Comparison of ENCODE assay signal across 9 cellular contexts in the genomic region with DNA sequence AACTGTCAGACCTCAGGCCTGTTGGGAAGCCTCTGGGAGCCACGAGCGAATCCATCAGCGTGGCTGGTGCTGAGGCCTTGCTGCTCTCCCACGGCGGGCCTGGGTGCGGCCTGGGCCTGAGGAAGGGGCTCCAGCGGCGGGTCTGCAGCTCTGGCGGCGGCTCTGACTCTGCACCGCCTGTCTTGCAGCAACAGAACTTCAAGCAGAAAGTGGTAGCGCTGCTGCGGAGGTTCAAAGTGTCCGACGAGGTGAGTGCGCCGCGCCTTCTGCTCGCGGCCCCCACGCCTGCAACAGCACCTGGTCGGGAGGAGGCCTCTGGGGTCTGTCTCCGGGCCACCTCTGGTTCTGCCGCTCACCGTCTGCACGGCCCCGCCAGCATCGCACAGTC.
"Had no signal": no experiment of that assay in that cellular context is flagged by ENCODE, and none has a peak within 500 bp of the region (broad histone marks: within the 10 kb centered on the region; RNA-seq: fewer than 3 reads in every experiment).

No MANE protein-coding gene starts in this region.

- H3K4me3 ChIP-seq: GM23248, GM23338, HAP-1 had no signal

- DNase-seq: GM23248, GOT3, H7, H9, HCEC 1CT, HFFc6 had no signal

- H3K27ac ChIP-seq: GM23248 had no signal

- H3K36me3 ChIP-seq: HAP-1 had no signal

- H3K9me3 Mint-ChIP-seq: HFFc6 had no signal

- H3K4me1 Mint-ChIP-seq: GM23338, H9 had no signal

- H3K9me3 ChIP-seq: HAP-1 had no signal

- H3K4me1 ChIP-seq: HAP-1 had no signal

- H3K27ac Mint-ChIP-seq: GM23338, H9, HFFc6 had no signal

- H2AFZ ChIP-seq: GM23248, GM23338 had no signal

- H3K4me3 Mint-ChIP-seq: GM23338, H9, HFFc6 had no signal

- ATAC-seq: GM23338, HCT116 had no signal

- H3K9ac ChIP-seq: GM23248 had no signal

- H3K4me2 ChIP-seq: GM23338 had no signal
